In genomic region chr9:89277454-89277853, GRCh38 we compare ENCODE assay signal across 12 cellular contexts. TPM values are rescaled to one million over a fixed set of nuclear protein-coding genes. Genes with fewer than 3 reads are reported as not detected.
A peak's percentile ranks its signal among the peaks of the same experiment; 100 is the strongest.
DNase-seq lines count a peak whose midpoint lies in the region; ATAC-seq, FAIRE-seq and TF ChIP-seq lines count a peak whose summit lies in the region.
"Had no signal": no experiment of that assay in that cellular context is flagged by ENCODE, and none has a peak within 500 bp of the region (broad histone marks: within the 10 kb centered on the region; RNA-seq: fewer than 3 reads in every experiment).

No MANE protein-coding gene starts in this region.

- TF ChIP-seq POLR2A in GM12892 (IDR thresholded peaks at IDR 0.05; ENCODE audit: low read depth, low read length) (no peak), esophagus muscularis mucosa (IDR thresholded peaks at IDR 0.05; ENCODE audit: low read depth) (no peak), prostate gland (IDR thresholded peaks at IDR 0.05) (no peak)

- TF ChIP-seq EP300 in esophagus muscularis mucosa (IDR thresholded peaks at IDR 0.05): no peak

- no peak for DNase-seq in GM12892 (ENCODE audit: insufficient read length)
- peak; percentile 48 for DNase-seq in Jurkat, Clone E6-1 (ENCODE audit: low read depth, low spot score)
- peak; percentile 26 for DNase-seq in amniotic epithelial cell (ENCODE audit: low read depth)
- DNase-seq in lung (ENCODE audit: low spot score): no peak
- DNase-seq in esophagus muscularis mucosa (ENCODE audit: extremely low spot score): no peak
- DNase-seq in prostate gland (ENCODE audit: low spot score): no peak
- DNase-seq: KG1; stimulated activated CD4-positive, alpha-beta T cell treated with anti-CD3 and anti-CD28 coated beads, Interleukin-4, amount 100 ng/mL, for 24 hours had no signal

- H3K36me3 ChIP-seq in lung (ENCODE audit: control insufficient read depth in 2 of 2, insufficient read depth in 2 of 2, low read length in 2 of 2) (no peaks in the 10 kb centered on the region), esophagus muscularis mucosa (no peaks in the 10 kb centered on the region), prostate gland (no peaks in the 10 kb centered on the region)
- H3K36me3 ChIP-seq: suprapubic skin had no signal

- H3K9me3 ChIP-seq in lung (ENCODE audit: control insufficient read depth in 2 of 2, insufficient read depth in 1 of 2, low read length in 1 of 2) (peaks cover 4 to 5% of the 10 kb centered on the region in 2 donors), esophagus muscularis mucosa (peaks cover 0 to 17% (median 11%) of the 10 kb centered on the region in 4 donors), prostate gland (no peaks in the 10 kb centered on the region)

- TF ChIP-seq CTCF in lung (IDR thresholded peaks at IDR 0.05; ENCODE audit: control extremely low read depth, extremely low read depth) (no peak), esophagus muscularis mucosa (IDR thresholded peaks at IDR 0.05) (no peak), prostate gland (IDR thresholded peaks at IDR 0.05) (no peak)

- peak; percentile 36 for FAIRE-seq in GM12892 (lab: Jason Lieb, UNC)
- FAIRE-seq: D721Med had no signal

- H3K4me1 ChIP-seq in lung (ENCODE audit: control insufficient read depth in 2 of 2, insufficient read depth in 2 of 2, low read length in 2 of 2): peaks cover 0 to 3% of the 10 kb centered on the region in 2 donors
- H3K4me1 ChIP-seq in esophagus muscularis mucosa: peaks cover 0 to 8% (median 3%) of the 10 kb centered on the region in 4 donors
- H3K4me1 ChIP-seq in prostate gland (replicated peaks): no peaks in the 10 kb centered on the region

- H3K27me3 ChIP-seq in lung (ENCODE audit: control insufficient read depth, insufficient read depth): no peaks in the 10 kb centered on the region
- no peaks in the 10 kb centered on the region for H3K27me3 ChIP-seq in esophagus muscularis mucosa
- no peaks in the 10 kb centered on the region for H3K27me3 ChIP-seq in prostate gland (replicated peaks; ENCODE audit: insufficient read depth)
- H3K27me3 ChIP-seq: suprapubic skin had no signal

- ATAC-seq in lung (ENCODE audit: insufficient read depth, low FRiP score) (peak; percentile 64), HG02763 (IDR thresholded peaks at IDR 0.05; ENCODE audit: unreplicated experiment) (no peak)
- ATAC-seq: SK-N-SH treated with all-trans-retinoic acid at 6 μM for 48 hours had no signal

- intact Hi-C loops in esophagus muscularis mucosa (cut with DNase I) (loop anchor here (10.0 kb wide), 1 partner anchor 93 kb away; no protein-coding TSS in a partner anchor), prostate gland (cut with DNase I) (loop anchor here (10.0 kb wide), 2 partner anchors 103 to 273 kb away; partner anchors contain the start of gene SHC3)

- H3K27ac ChIP-seq in lung (ENCODE audit: low read depth in 1 of 2, low read length in 1 of 2) (no peak overlapping the region), esophagus muscularis mucosa (replicated peaks in 1 of 4) (no peak overlapping the region), prostate gland (no peak overlapping the region)
- H3K27ac ChIP-seq: suprapubic skin had no signal

- no peak overlapping the region for H3K4me3 ChIP-seq in Jurkat, Clone E6-1 (ENCODE audit: low read length)
- H3K4me3 ChIP-seq in lung: no peak overlapping the region
- H3K4me3 ChIP-seq in esophagus muscularis mucosa: no peak overlapping the region
- H3K4me3 ChIP-seq in prostate gland: no peak overlapping the region
- H3K4me3 ChIP-seq: suprapubic skin had no signal

RNA-seq across cellular contexts. Expression of gene CKS2, which starts 33.5 kb away (rescaled TPM):
- 339 TPM for polyA plus RNA-seq in GM12892 (2012; ENCODE audit: missing spikeins)
- 517 TPM for polyA plus RNA-seq in Jurkat, Clone E6-1 (2012; ENCODE audit: insufficient read depth, insufficient read length)
- total RNA-seq in lung: 10 to 100 TPM; 17.4 to 35.4 TPM
- polyA plus RNA-seq in lung: 100 to 1,000 TPM in 1 of 2 donors, 10 to 100 TPM in 1; 40.4 to 113 TPM
- 10 to 100 TPM in 1 of 4 donors, 1 to 10 TPM in 3; 2.0 to 10.3 (median 6.0) TPM for total RNA-seq in esophagus muscularis mucosa
- 10 to 100 TPM; 13.8 to 87.4 TPM for total RNA-seq in prostate gland

RNA-seq across cellular contexts. Expression of gene SECISBP2, which starts 40.8 kb away (rescaled TPM):
- polyA plus RNA-seq in GM12892 (2012; ENCODE audit: missing spikeins): 36.2 TPM
- polyA plus RNA-seq in Jurkat, Clone E6-1 (2012; ENCODE audit: insufficient read depth, insufficient read length): 69.2 TPM
- 100 to 1,000 TPM in 1 of 2 donors, 10 to 100 TPM in 1; 52.3 to 112 TPM for total RNA-seq in lung
- 10 to 100 TPM; 26.6 to 33.7 TPM for polyA plus RNA-seq in lung
- 10 to 100 TPM; 24.0 to 32.8 (median 29.0) TPM for total RNA-seq in esophagus muscularis mucosa
- 10 to 100 TPM; 43.1 to 76.2 TPM for total RNA-seq in prostate gland

Comparison
In these comparisons a context has a peak if more than half of its experiments do, and no peak if none do; other contexts are left out.
1. DNase-seq: peak in Jurkat, Clone E6-1 (single experiment) and amniotic epithelial cell (single experiment); none in GM12892 (single experiment), lung (single experiment), esophagus muscularis mucosa (single experiment) and prostate gland (single experiment).